Comparison of ENCODE assay signal across 30 cellular contexts in genomic region chr16:23196577-23196976, GRCh38. TPM values are rescaled to one million over a fixed set of nuclear protein-coding genes. Genes with fewer than 3 reads are reported as not detected.
"Had no signal": no experiment of that assay in that cellular context is flagged by ENCODE, and none has a peak within 500 bp of the region (broad histone marks: within the 10 kb centered on the region; RNA-seq: fewer than 3 reads in every experiment).

No MANE protein-coding gene starts in this region.

- FAIRE-seq: colon had no signal

- H3K27me3 ChIP-seq: SJCRH30 had no signal

- H3K36me3 ChIP-seq: adrenal gland, MG63, SJCRH30 had no signal

- H3K27ac ChIP-seq: RWPE1, SJCRH30, VCaP had no signal

- ATAC-seq: activated CD4-positive, alpha-beta T cell treated with anti-CD3 and anti-CD28 coated beads for 36 hours; activated CD8-positive, alpha-beta T cell treated with anti-CD3 and anti-CD28 coated beads for 36 hours; activated T-cell treated with anti-CD3 and anti-CD28 coated beads, Interleukin-2, amount 50 U/mL, for 72 hours; Panc1 had no signal

- H3K4me3 Mint-ChIP-seq: activated CD4-positive, alpha-beta T cell treated with anti-CD3 and anti-CD28 coated beads for 36 hours; activated CD8-positive, alpha-beta T cell treated with anti-CD3 and anti-CD28 coated beads for 36 hours; activated naive CD8-positive, alpha-beta T cell treated with anti-CD3 and anti-CD28 coated beads, Interleukin-2, amount 10 ng/mL, durations not matched to agents 7 days and 5 days; activated T-cell treated with anti-CD3 and anti-CD28 coated beads, Interleukin-2, amount 50 U/mL, for 72 hours had no signal

- H3K27ac Mint-ChIP-seq: activated CD4-positive, alpha-beta T cell treated with anti-CD3 and anti-CD28 coated beads for 36 hours; activated CD8-positive, alpha-beta T cell treated with anti-CD3 and anti-CD28 coated beads for 36 hours; activated naive CD8-positive, alpha-beta T cell treated with anti-CD3 and anti-CD28 coated beads, Interleukin-2, amount 10 ng/mL, durations not matched to agents 7 days and 5 days; activated T-cell treated with anti-CD3 and anti-CD28 coated beads, Interleukin-2, amount 50 U/mL, for 72 hours; activated T-helper 2 cell treated with anti-CD3 and anti-CD28 coated beads, Interferon-gamma antibody, Interleukin-2, Interleukin-4, amounts not matched to agents 10 μg/mL and 5 μg/mL and 100 μg/mL, durations not matched to agents 14 hours and 24 hours and 36 hours had no signal

- H3K9me2 ChIP-seq: SK-N-SH had no signal

- H3K4me1 ChIP-seq: SJCRH30 had no signal

- H3K4me3 ChIP-seq: adrenal gland, MG63, SJCRH30 had no signal

- H3K9me3 Mint-ChIP-seq: activated CD8-positive, alpha-beta T cell treated with anti-CD3 and anti-CD28 coated beads for 36 hours; activated naive CD8-positive, alpha-beta T cell treated with anti-CD3 and anti-CD28 coated beads, Interleukin-2, amount 10 ng/mL, durations not matched to agents 7 days and 5 days; activated T-cell treated with anti-CD3 and anti-CD28 coated beads, Interleukin-2, amount 50 U/mL, for 72 hours; activated T-helper 2 cell treated with anti-CD3 and anti-CD28 coated beads, Interferon-gamma antibody, Interleukin-2, Interleukin-4, amounts not matched to agents 10 μg/mL and 5 μg/mL and 100 μg/mL, durations not matched to agents 14 hours and 24 hours and 36 hours had no signal

- H3K36me3 Mint-ChIP-seq: activated naive CD8-positive, alpha-beta T cell treated with anti-CD3 and anti-CD28 coated beads, Interleukin-2, amount 10 ng/mL, durations not matched to agents 7 days and 5 days had no signal

- H3K4me1 Mint-ChIP-seq: activated CD4-positive, alpha-beta T cell treated with anti-CD3 and anti-CD28 coated beads for 36 hours; activated naive CD8-positive, alpha-beta T cell treated with anti-CD3 and anti-CD28 coated beads, Interleukin-2, amount 10 ng/mL, durations not matched to agents 7 days and 5 days had no signal

- DNase-seq: activated CD4-positive, alpha-beta T cell treated with anti-CD3 and anti-CD28 coated beads for 36 hours; activated CD8-positive, alpha-beta memory T cell treated with anti-CD3 and anti-CD28 coated beads, Interleukin-2, amount 50 U/mL, for 4 hours; activated CD8-positive, alpha-beta T cell treated with anti-CD3 and anti-CD28 coated beads for 36 hours; activated naive CD4-positive, alpha-beta T cell treated with anti-CD3 and anti-CD28 coated beads, Interleukin-2, amount 50 U/mL, for 16 hours; activated naive CD8-positive, alpha-beta T cell treated with anti-CD3 and anti-CD28 coated beads, Interleukin-2, amount 10 ng/mL, durations not matched to agents 7 days and 5 days; activated T-cell treated with anti-CD3 and anti-CD28 coated beads, Interleukin-2, amount 50 U/mL, for 72 hours; adrenal gland; anterior cingulate cortex; cerebellar nuclear complex; MG63; MV-4-11; NCI-H1092 treated with DMSO at 0.1 percent for 48 hours; NCI-H1417 treated with DMSO at 0.1 percent for 48 hours; NCI-H1694; NCI-H2029; NCI-H446 treated with DMSO at 0.1 percent for 48 hours; NCI-H524 treated with DMSO at 0.1 percent for 48 hours; NK-92 treated with Interleukin-12 subunit alpha and Interleukin-12 subunit beta, amount 100 ng/mL, for 24 hours; OCI-M1; Right ventricle myocardium superior; SJCRH30; SK-N-SH; T-helper 1 cell had no signal

- H3K4me2 ChIP-seq: SK-N-SH had no signal

- H3K9me3 ChIP-seq: adrenal gland, MG63, SJCRH30, SK-N-SH had no signal

- H3K9ac ChIP-seq: SK-N-SH had no signal

RNA-seq across cellular contexts. Expression of gene SCNN1G, which starts 14.0 kb away (rescaled TPM):
- total RNA-seq: activated CD4-positive, alpha-beta T cell treated with anti-CD3 and anti-CD28 coated beads for 36 hours; activated CD8-positive, alpha-beta T cell treated with anti-CD3 and anti-CD28 coated beads for 36 hours; activated naive CD8-positive, alpha-beta T cell treated with anti-CD3 and anti-CD28 coated beads, Interleukin-2, amount 10 ng/mL, durations not matched to agents 7 days and 5 days; activated T-cell treated with anti-CD3 and anti-CD28 coated beads, Interleukin-2, amount 50 U/mL, for 72 hours; activated T-helper 2 cell treated with anti-CD3 and anti-CD28 coated beads, Interferon-gamma antibody, Interleukin-2, Interleukin-4, amounts not matched to agents 10 μg/mL and 5 μg/mL and 100 μg/mL, durations not matched to agents 14 hours and 24 hours and 36 hours; cardiac septum; SJCRH30; T-helper 2 cell treated with Interferon-gamma antibody and Interleukin-4, amounts not matched to agents 100 ng/mL and 5 ng/mL, for 36 hours had no signal
- polyA plus RNA-seq: SK-N-SH had no signal
